Comparison of ENCODE assay signal across 23 cellular contexts in the genomic region with DNA sequence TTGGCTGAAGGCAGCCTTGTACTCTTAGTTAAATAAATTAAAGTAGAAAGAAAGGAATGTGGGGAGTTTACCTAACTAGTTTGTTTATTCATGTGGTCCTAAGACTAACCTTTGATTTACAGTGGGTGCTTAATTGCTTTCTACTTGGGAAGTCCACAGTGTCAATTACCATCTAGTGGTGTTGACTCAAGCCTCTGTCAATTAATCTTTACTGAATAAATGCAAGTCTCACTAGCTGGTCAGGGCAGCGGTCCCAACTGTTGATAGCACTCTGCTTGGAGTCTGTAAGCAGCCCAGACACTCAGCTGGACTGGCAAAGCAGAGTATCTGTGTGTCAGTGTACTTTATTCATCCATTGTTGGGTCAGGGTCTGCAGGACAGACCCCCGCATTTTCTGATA. TPM values are rescaled to one million over a fixed set of nuclear protein-coding genes. Genes with fewer than 3 reads are reported as not detected.
DNase-seq lines count a peak whose midpoint lies in the region; ATAC-seq, FAIRE-seq and TF ChIP-seq lines count a peak whose summit lies in the region.
"Had no signal": no experiment of that assay in that cellular context is flagged by ENCODE, and none has a peak within 500 bp of the region (broad histone marks: within the 10 kb centered on the region; RNA-seq: fewer than 3 reads in every experiment).

No MANE protein-coding gene starts in this region.

- H3K4me1 ChIP-seq in HepG2 (ENCODE audit: insufficient read depth, low read length) (no peaks in the 10 kb centered on the region), right lobe of liver (no peaks in the 10 kb centered on the region), K562 (replicated peaks in 1 of 2; ENCODE audit: control insufficient read depth in 2 of 2, insufficient read depth in 2 of 2, low read length in 2 of 2) (no peaks in the 10 kb centered on the region), liver (ENCODE audit: control insufficient read depth in 4 of 4, insufficient read depth in 4 of 4, low read length in 3 of 4) (no peaks in the 10 kb centered on the region)
- H3K4me1 ChIP-seq: A549; BLaER1 treated with 17β-estradiol and CSF1 and Interleukin-3, amounts not matched to agents 10 nM and 100 nM; Caco-2 had no signal

- ATAC-seq in HepG2 (no peak), right lobe of liver (no peak), K562 (no peak), HG03095 (IDR thresholded peaks at IDR 0.05; ENCODE audit: unreplicated experiment) (no peak)
- ATAC-seq: A549; CD8-positive, alpha-beta T cell had no signal

- intact Hi-C loops in HepG2 (cut with micrococcal nuclease; ENCODE audit: unreplicated experiment), result no loop called here
- intact Hi-C loops in right lobe of liver (cut with DNase I), result no loop called here
- intact Hi-C loops in K562 (cut with micrococcal nuclease), result no loop called here
- intact Hi-C loops in activated T-helper 2 cell treated with anti-CD3 and anti-CD28 coated beads, Interferon-gamma antibody, Interleukin-2, Interleukin-4, amounts not matched to agents 10 μg/mL and 5 μg/mL and 100 μg/mL, durations not matched to agents 14 hours and 24 hours and 36 hours (cut with micrococcal nuclease), result no loop called here

- H3K4me3 Mint-ChIP-seq in activated T-helper 2 cell treated with anti-CD3 and anti-CD28 coated beads, Interferon-gamma antibody, Interleukin-2, Interleukin-4, amounts not matched to agents 10 μg/mL and 5 μg/mL and 100 μg/mL, durations not matched to agents 14 hours and 24 hours and 36 hours (ENCODE audit: low read depth), result no peak overlapping the region
- H3K4me3 Mint-ChIP-seq: B cell; CD4-positive, alpha-beta T cell; CD8-positive, alpha-beta T cell had no signal

- TF ChIP-seq POLR2A in HepG2 (IDR thresholded peaks at IDR 0.05; ENCODE audit: insufficient read depth in 1 of 2, low read depth in 2 of 2, low read length in 2 of 2), result no peak
- TF ChIP-seq POLR2A in right lobe of liver (IDR thresholded peaks at IDR 0.05), result no peak
- TF ChIP-seq POLR2A in K562 (conservative IDR thresholded peaks at IDR 0.05), result no peak

- no peaks in the 10 kb centered on the region for H3K4me1 Mint-ChIP-seq in activated T-helper 2 cell treated with anti-CD3 and anti-CD28 coated beads, Interferon-gamma antibody, Interleukin-2, Interleukin-4, amounts not matched to agents 10 μg/mL and 5 μg/mL and 100 μg/mL, durations not matched to agents 14 hours and 24 hours and 36 hours (ENCODE audit: low read depth)
- H3K4me1 Mint-ChIP-seq: B cell had no signal

- no peak overlapping the region for H3K9ac ChIP-seq in HepG2 (ENCODE audit: insufficient read depth, low read depth, low read length)
- H3K9ac ChIP-seq in K562 (ENCODE audit: insufficient read depth in 1 of 2, low read depth in 2 of 2, low read length in 2 of 2), result no peak overlapping the region
- no peak overlapping the region for H3K9ac ChIP-seq in liver (ENCODE audit: low read depth in 1 of 2, low read length in 2 of 2)
- H3K9ac ChIP-seq: BLaER1 treated with 17β-estradiol and CSF1 and Interleukin-3, amounts not matched to agents 10 nM and 100 nM had no signal

- POLR2A ChIA-PET in HepG2 (lab: Yijun Ruan, JAX), result no interaction called here
- POLR2A ChIA-PET in K562 (lab: Yijun Ruan, JAX), result interaction anchor here (0.6 kb wide), 1 partner anchor 22 kb away, joined by 3 read pairs; a partner anchor contains a TSS

- H3K27me3 Mint-ChIP-seq in activated T-helper 2 cell treated with anti-CD3 and anti-CD28 coated beads, Interferon-gamma antibody, Interleukin-2, Interleukin-4, amounts not matched to agents 10 μg/mL and 5 μg/mL and 100 μg/mL, durations not matched to agents 14 hours and 24 hours and 36 hours (ENCODE audit: low read depth), result no peaks in the 10 kb centered on the region
- H3K27me3 Mint-ChIP-seq: B cell; CD4-positive, alpha-beta T cell had no signal

- H3K27me3 ChIP-seq in HepG2 (ENCODE audit: control insufficient read depth in 1 of 2, insufficient read depth in 2 of 2, low read length in 2 of 2) (no peaks in the 10 kb centered on the region), right lobe of liver (no peaks in the 10 kb centered on the region), K562 (ENCODE audit: control insufficient read depth in 2 of 2, insufficient read depth in 2 of 2, low read length in 2 of 2) (no peaks in the 10 kb centered on the region), liver (ENCODE audit: control insufficient read depth in 4 of 4, insufficient read depth in 4 of 4, low read length in 3 of 4) (no peaks in the 10 kb centered on the region)
- H3K27me3 ChIP-seq: BLaER1 treated with 17β-estradiol and CSF1 and Interleukin-3, amounts not matched to agents 10 nM and 100 nM had no signal

- H2AFZ ChIP-seq in HepG2 (ENCODE audit: low read length), result no peak overlapping the region
- H2AFZ ChIP-seq in K562 (ENCODE audit: low read depth, low read length), result no peak overlapping the region

- FAIRE-seq in HepG2 (lab: Jason Lieb, UNC) (no peak), K562 (lab: Jason Lieb, UNC) (no peak)
- FAIRE-seq: A549, D721Med, G401.6, GM12891, GM19239 had no signal

- in situ Hi-C loops in HepG2 (cut with HindIII; ENCODE audit: extremely low pct_ligation_motif_present, low pct_unique_long_range_greater_than_20kb), result no loop called here
- in situ Hi-C loops in K562 (cut with MboI), result no loop called here

- 95% methylated on average over 2 of the region's 2 CpGs for WGBS in HepG2 (ENCODE audit: low lambda C conversion rate)
- WGBS in right lobe of liver (ENCODE audit: insufficient coverage, low coverage, low lambda C conversion rate, missing lambda C conversion rate), result 100% methylated on average over 2 of the region's 2 CpGs
- WGBS in K562 (ENCODE audit: insufficient coverage, low coverage, missing lambda C conversion rate), result 21% methylated on average over 2 of the region's 2 CpGs
- 95% methylated on average over 2 of the region's 2 CpGs for WGBS in liver

- TF ChIP-seq EP300 in HepG2 (IDR thresholded peaks at IDR 0.05; ENCODE audit: low read depth in 2 of 2, low read length in 2 of 2) (no peak), HepG2 (CRISPR knock-in tag; IDR thresholded peaks at IDR 0.05; ENCODE audit: borderline replicate concordance) (no peak), K562 (IDR thresholded peaks at IDR 0.05; ENCODE audit: low read length) (no peak)

- BruUV-seq in HepG2 (replicated peaks; lab: Mats Ljungman, UMichigan), result no TSS peak
- no TSS peak for BruUV-seq in K562 (replicated peaks; lab: Mats Ljungman, UMichigan)

- no peak overlapping the region for H3K27ac Mint-ChIP-seq in activated T-helper 2 cell treated with anti-CD3 and anti-CD28 coated beads, Interferon-gamma antibody, Interleukin-2, Interleukin-4, amounts not matched to agents 10 μg/mL and 5 μg/mL and 100 μg/mL, durations not matched to agents 14 hours and 24 hours and 36 hours
- H3K27ac Mint-ChIP-seq: B cell; CD4-positive, alpha-beta T cell; CD8-positive, alpha-beta T cell had no signal

- H4K20me1 ChIP-seq in HepG2 (ENCODE audit: insufficient read depth, low read length) (no peaks in the 10 kb centered on the region), K562 (replicated peaks; ENCODE audit: control insufficient read depth, insufficient read depth, low read length) (no peaks in the 10 kb centered on the region)
- H4K20me1 ChIP-seq: BLaER1 treated with 17β-estradiol and CSF1 and Interleukin-3, amounts not matched to agents 10 nM and 100 nM had no signal

- peaks cover 27% of the 10 kb centered on the region for H3K36me3 Mint-ChIP-seq in activated T-helper 2 cell treated with anti-CD3 and anti-CD28 coated beads, Interferon-gamma antibody, Interleukin-2, Interleukin-4, amounts not matched to agents 10 μg/mL and 5 μg/mL and 100 μg/mL, durations not matched to agents 14 hours and 24 hours and 36 hours (ENCODE audit: low read depth)

- H3K9me1 ChIP-seq in K562 (ENCODE audit: control insufficient read depth, insufficient read depth, low read length), result no peaks in the 10 kb centered on the region

- CTCF ChIA-PET in HepG2 (lab: Yijun Ruan, JAX; ENCODE audit: low intra/inter-chr PET ratio, low total read pairs), result no interaction called here
- CTCF ChIA-PET in K562 (lab: Yijun Ruan, JAX; ENCODE audit: low intra/inter-chr PET ratio), result no interaction called here

- H3K79me2 ChIP-seq in HepG2 (ENCODE audit: insufficient read depth, low read length) (no peaks in the 10 kb centered on the region), K562 (ENCODE audit: control insufficient read depth, insufficient read depth, low read length) (no peaks in the 10 kb centered on the region)

- TF ChIP-seq CTCF in HepG2 (CRISPR knock-in tag; IDR thresholded peaks at IDR 0.05) (no peak), right lobe of liver (IDR thresholded peaks at IDR 0.05) (no peak), K562 (IDR thresholded peaks at IDR 0.05 in 2 of 3, conservative IDR thresholded peaks at IDR 0.05 in 1 of 3; ENCODE audit: insufficient read depth in 2 of 3, low read depth in 1 of 3, low read length in 3 of 3) (no peak), liver (IDR thresholded peaks at IDR 0.05; ENCODE audit: low read depth, low read length, missing input control) (no peak)

- no peaks in the 10 kb centered on the region; a peak in 1 of 5 replicates for H3K36me3 ChIP-seq in HepG2 (replicated peaks in 1 of 2; ENCODE audit: control insufficient read depth in 1 of 2, insufficient read depth in 2 of 2, low read length in 2 of 2)
- no peaks in the 10 kb centered on the region for H3K36me3 ChIP-seq in right lobe of liver
- H3K36me3 ChIP-seq in K562 (ENCODE audit: control insufficient read depth, insufficient read depth, low read length), result no peaks in the 10 kb centered on the region; the same call in 2 of the 3 replicates
- H3K36me3 ChIP-seq in liver (ENCODE audit: control insufficient read depth in 4 of 4, insufficient read depth in 3 of 4, low read depth in 1 of 4, low read length in 3 of 4), result peaks cover 0 to 20% (median 4%) of the 10 kb centered on the region in 4 donors

- H3K9me3 Mint-ChIP-seq in activated T-helper 2 cell treated with anti-CD3 and anti-CD28 coated beads, Interferon-gamma antibody, Interleukin-2, Interleukin-4, amounts not matched to agents 10 μg/mL and 5 μg/mL and 100 μg/mL, durations not matched to agents 14 hours and 24 hours and 36 hours, result peaks cover 72% of the 10 kb centered on the region

- peaks cover 90% of the 10 kb centered on the region for H3K9me3 ChIP-seq in HepG2 (ENCODE audit: low read length)
- peaks cover 0 to 33% (median 12%) of the 10 kb centered on the region in 4 donors for H3K9me3 ChIP-seq in right lobe of liver
- peaks cover 8% of the 10 kb centered on the region for H3K9me3 ChIP-seq in K562 (replicated peaks; ENCODE audit: control insufficient read depth, insufficient read depth, low read depth, low read length)
- peaks cover 51 to 65% (median 54%) of the 10 kb centered on the region in 4 donors for H3K9me3 ChIP-seq in liver (ENCODE audit: control insufficient read depth in 4 of 4, low read length in 3 of 4)

- DNase-seq in HepG2 (ENCODE audit: low spot score) (no peak), right lobe of liver (no peak), K562 (ENCODE audit: extremely low read depth in 1 of 4, low spot score in 3 of 4) (no peak), SW 1271 (lab: John Stamatoyannopoulos, UW) (no peak)
- DNase-seq in activated T-helper 2 cell treated with anti-CD3 and anti-CD28 coated beads, Interferon-gamma antibody, Interleukin-2, Interleukin-4, amounts not matched to agents 10 μg/mL and 5 μg/mL and 100 μg/mL, durations not matched to agents 14 hours and 24 hours and 36 hours (ENCODE audit: low spot score), result no peak
- DNase-seq: AML-193; Caco-2; Calu3; CD4-positive, alpha-beta T cell; CD8-positive, alpha-beta T cell; DMS79 treated with DMSO at 0.1 percent for 48 hours; GF-D8 had no signal

- no peak overlapping the region for H3K4me2 ChIP-seq in HepG2 (ENCODE audit: low read depth, low read length)
- no peak overlapping the region for H3K4me2 ChIP-seq in K562 (ENCODE audit: insufficient read depth, low read length)
- H3K4me2 ChIP-seq: A549; BLaER1 treated with 17β-estradiol and CSF1 and Interleukin-3, amounts not matched to agents 10 nM and 100 nM had no signal

- no peak overlapping the region for H3K4me3 ChIP-seq in HepG2 (replicated peaks in 1 of 3; ENCODE audit: insufficient read depth in 1 of 3, low read depth in 2 of 3, low read length in 3 of 3)
- H3K4me3 ChIP-seq in right lobe of liver, result no peak overlapping the region
- no peak overlapping the region for H3K4me3 ChIP-seq in K562
- H3K4me3 ChIP-seq in liver (ENCODE audit: low read depth in 1 of 3, low read length in 3 of 3), result peak overlapping the region in 2 of 3 donors; percentile 9 to 42
- H3K4me3 ChIP-seq: A549; BLaER1 treated with 17β-estradiol and CSF1 and Interleukin-3, amounts not matched to agents 10 nM and 100 nM had no signal

- TF ChIP-seq RAD21 in HepG2 (CRISPR knock-in tag; IDR thresholded peaks at IDR 0.05) (no peak), K562 (CRISPR knock-in tag; conservative IDR thresholded peaks at IDR 0.05 in 1 of 2, IDR thresholded peaks at IDR 0.05 in 1 of 2) (no peak), liver (IDR thresholded peaks at IDR 0.05) (no peak)

- no peak overlapping the region for H3K27ac ChIP-seq in HepG2 (ENCODE audit: extremely low read length, insufficient read depth, low read length)
- no peak overlapping the region for H3K27ac ChIP-seq in right lobe of liver
- no peak overlapping the region for H3K27ac ChIP-seq in K562 (ENCODE audit: extremely low read depth, low read depth, low read length)
- no peak overlapping the region for H3K27ac ChIP-seq in liver (ENCODE audit: low read depth in 1 of 2, low read length in 2 of 2)
- H3K27ac ChIP-seq: 22Rv1; A549; BLaER1 treated with 17β-estradiol and CSF1 and Interleukin-3, amounts not matched to agents 10 nM and 100 nM; C4-2B had no signal

RNA-seq across cellular contexts. Expression of a gene that starts 15.8 kb away (rescaled TPM):
- total RNA-seq in HepG2 (2016; rRNA removed; fragmentation: Illumina TruSeq; extraction: Trizol) (12.4 and 15.2 TPM in 2 replicates), right lobe of liver (1 to 10 TPM; 2.0 to 8.1 (median 5.4) TPM), K562 (2014; rRNA removed) (7.5 and 8.7 TPM in 2 replicates), K562 (2014; rRNA removed; fragmentation: Illumina TruSeq; extraction: Trizol) (11.2 and 11.9 TPM in 2 replicates), K562 (2015; rRNA removed; fragmentation: Illumina TruSeq; extraction: Trizol) (11.2 and 11.4 TPM in 2 replicates), K562 (2021) (13.8 and 15.5 TPM in 2 replicates), liver (1 to 10 TPM; 4.2 to 6.2 TPM)
- total RNA-seq in HepG2 (2016; cell fraction: cytosol; rRNA removed; fragmentation: Illumina TruSeq; extraction: Trizol; ENCODE audit: low read depth), result 11.3 and 12.6 TPM in 2 replicates
- total RNA-seq in HepG2 (2016; cell fraction: insoluble cytoplasmic fraction; rRNA removed; fragmentation: Illumina TruSeq; extraction: Trizol), result 12.5 and 16.2 TPM in 2 replicates
- total RNA-seq in HepG2 (2016; cell fraction: membrane; rRNA removed; fragmentation: Illumina TruSeq; extraction: Trizol), result 13.1 and 16.4 TPM in 2 replicates
- total RNA-seq in HepG2 (2016; cell fraction: nucleus; rRNA removed; fragmentation: Illumina TruSeq; extraction: Trizol), result 20.2 and 24.3 TPM in 2 replicates
- polyA plus RNA-seq in HepG2 (2011; rRNA removed) (18.7 and 20.1 TPM in 2 replicates), K562 (2011; rRNA removed) (17.7 and 21.9 TPM in 2 replicates), K562 (2014; fragmentation: Illumina TruSeq; extraction: Trizol) (11.2 and 11.7 TPM in 2 replicates), K562 (2014; fragmentation: Nextera tagmentation; extraction: Ambion mirVana) (10 to 100 TPM; 10.0 to 11.0 TPM), K562 (2014; rRNA removed) (13.0 and 14.7 TPM in 2 replicates), liver (1 to 10 TPM; 1.7 to 3.3 TPM)
- polyA plus RNA-seq in HepG2 (2011; cell fraction: cytosol; rRNA removed), result 6.4 and 7.9 TPM in 2 replicates
- polyA plus RNA-seq in HepG2 (2011; cell fraction: nucleus; rRNA removed), result 37.0 and 42.7 TPM in 2 replicates
- 15.6 and 20.3 TPM in 2 replicates for polyA plus RNA-seq in HepG2 (2012)
- polyA plus RNA-seq in HepG2 (2016; cell fraction: cytosol; fragmentation: Illumina TruSeq; extraction: Trizol; ENCODE audit: low read depth), result 6.2 and 6.8 TPM in 2 replicates
- polyA plus RNA-seq in HepG2 (2016; cell fraction: insoluble cytoplasmic fraction; fragmentation: Illumina TruSeq; extraction: Trizol; ENCODE audit: low read depth), result 9.1 and 9.6 TPM in 2 replicates
- 5.2 and 5.7 TPM in 2 replicates for polyA plus RNA-seq in HepG2 (2016; cell fraction: membrane; fragmentation: Illumina TruSeq; extraction: Trizol; ENCODE audit: low read depth)
- polyA plus RNA-seq in HepG2 (2016; cell fraction: nucleus; fragmentation: Illumina TruSeq; extraction: Trizol; ENCODE audit: insufficient read depth, low read depth), result 35.4 and 37.2 TPM in 2 replicates
- polyA minus RNA-seq in HepG2 (2011; rRNA and poly(A)+ RNA removed; ENCODE audit: low replicate concordance), result 6.8 and 15.4 TPM in 2 replicates
- polyA minus RNA-seq in HepG2 (2011; cell fraction: cytosol; rRNA and poly(A)+ RNA removed), result 7.7 and 8.4 TPM in 2 replicates
- polyA minus RNA-seq in HepG2 (2011; cell fraction: nucleus; rRNA and poly(A)+ RNA removed), result 50.2 and 59.9 TPM in 2 replicates
- 29.4 and 53.1 TPM in 2 replicates for total RNA-seq in K562 (2011; cell fraction: chromatin; rRNA removed; ENCODE audit: low replicate concordance)
- 26.8 and 30.5 TPM in 2 replicates for total RNA-seq in K562 (2011; cell fraction: nucleolus; rRNA removed)
- total RNA-seq in K562 (2011; cell fraction: nucleoplasm; rRNA removed), result 35.5 and 54.2 TPM in 2 replicates
- 6.3 and 9.8 TPM in 2 replicates for polyA plus RNA-seq in K562 (2011; cell fraction: cytosol; rRNA removed)
- polyA plus RNA-seq in K562 (2011; cell fraction: nucleus; rRNA removed), result 37.4 and 38.9 TPM in 2 replicates
- polyA plus RNA-seq in K562 (2012), result 9.6 and 13.4 TPM in 2 replicates
- 13.8 and 19.2 TPM in 2 replicates for polyA minus RNA-seq in K562 (2011; rRNA and poly(A)+ RNA removed)
- 7.1 and 7.4 TPM in 2 replicates for polyA minus RNA-seq in K562 (2011; cell fraction: cytosol; rRNA and poly(A)+ RNA removed)
- polyA minus RNA-seq in K562 (2011; cell fraction: nucleus; rRNA and poly(A)+ RNA removed), result 19.9 and 33.3 TPM in 2 replicates
- 9.8 and 10.4 TPM in 2 replicates for total RNA-seq in activated T-helper 2 cell treated with anti-CD3 and anti-CD28 coated beads, Interferon-gamma antibody, Interleukin-2, Interleukin-4, amounts not matched to agents 10 μg/mL and 5 μg/mL and 100 μg/mL, durations not matched to agents 14 hours and 24 hours and 36 hours

RNA-seq across cellular contexts. Expression of a gene that starts 21.8 kb away (rescaled TPM):
- 6.1 and 8.5 TPM in 2 replicates for total RNA-seq in HepG2 (2016; rRNA removed; fragmentation: Illumina TruSeq; extraction: Trizol)
- 1.1 and 1.4 TPM in 2 replicates for total RNA-seq in HepG2 (2016; cell fraction: cytosol; rRNA removed; fragmentation: Illumina TruSeq; extraction: Trizol; ENCODE audit: low read depth)
- 6.3 and 8.1 TPM in 2 replicates for total RNA-seq in HepG2 (2016; cell fraction: insoluble cytoplasmic fraction; rRNA removed; fragmentation: Illumina TruSeq; extraction: Trizol)
- 3.3 and 5.0 TPM in 2 replicates for total RNA-seq in HepG2 (2016; cell fraction: membrane; rRNA removed; fragmentation: Illumina TruSeq; extraction: Trizol)
- total RNA-seq in HepG2 (2016; cell fraction: nucleus; rRNA removed; fragmentation: Illumina TruSeq; extraction: Trizol), result 4.2 and 6.5 TPM in 2 replicates
- polyA plus RNA-seq in HepG2 (2011; rRNA removed), result 4.3 and 4.4 TPM in 2 replicates
- 3.1 and 4.6 TPM in 2 replicates for polyA plus RNA-seq in HepG2 (2011; cell fraction: cytosol; rRNA removed)
- polyA plus RNA-seq in HepG2 (2011; cell fraction: nucleus; rRNA removed), result 4.5 and 5.1 TPM in 2 replicates
- polyA plus RNA-seq in HepG2 (2012), result 3.2 and 4.0 TPM in 2 replicates
- 0.46 and 0.50 TPM in 2 replicates for polyA plus RNA-seq in HepG2 (2016; cell fraction: cytosol; fragmentation: Illumina TruSeq; extraction: Trizol; ENCODE audit: low read depth)
- polyA plus RNA-seq in HepG2 (2016; cell fraction: insoluble cytoplasmic fraction; fragmentation: Illumina TruSeq; extraction: Trizol; ENCODE audit: low read depth), result 4.7 and 5.7 TPM in 2 replicates
- polyA plus RNA-seq in HepG2 (2016; cell fraction: membrane; fragmentation: Illumina TruSeq; extraction: Trizol; ENCODE audit: low read depth), result 1.3 and 1.4 TPM in 2 replicates
- 6.8 and 8.0 TPM in 2 replicates for polyA plus RNA-seq in HepG2 (2016; cell fraction: nucleus; fragmentation: Illumina TruSeq; extraction: Trizol; ENCODE audit: insufficient read depth, low read depth)
- polyA minus RNA-seq in HepG2 (2011; rRNA and poly(A)+ RNA removed; ENCODE audit: low replicate concordance), result 6.3 and 6.9 TPM in 2 replicates
- 5.3 and 6.2 TPM in 2 replicates for polyA minus RNA-seq in HepG2 (2011; cell fraction: cytosol; rRNA and poly(A)+ RNA removed)
- polyA minus RNA-seq in HepG2 (2011; cell fraction: nucleus; rRNA and poly(A)+ RNA removed), result 7.1 and 7.7 TPM in 2 replicates
- 1 to 10 TPM; 1.1 to 2.0 (median 1.8) TPM for total RNA-seq in right lobe of liver
- total RNA-seq in K562 (2011; cell fraction: chromatin; rRNA removed; ENCODE audit: low replicate concordance), result 4.1 and 7.4 TPM in 2 replicates
- total RNA-seq in K562 (2011; cell fraction: nucleolus; rRNA removed), result 3.7 and 5.2 TPM in 2 replicates
- 4.3 and 4.4 TPM in 2 replicates for total RNA-seq in K562 (2011; cell fraction: nucleoplasm; rRNA removed)
- total RNA-seq in K562 (2014; rRNA removed), result 2.3 and 2.9 TPM in 2 replicates
- total RNA-seq in K562 (2014; rRNA removed; fragmentation: Illumina TruSeq; extraction: Trizol), result 3.2 and 3.9 TPM in 2 replicates
- 3.4 and 4.5 TPM in 2 replicates for total RNA-seq in K562 (2015; rRNA removed; fragmentation: Illumina TruSeq; extraction: Trizol)
- total RNA-seq in K562 (2021), result 2.2 and 2.5 TPM in 2 replicates
- polyA plus RNA-seq in K562 (2011; rRNA removed), result 3.6 and 3.9 TPM in 2 replicates
- polyA plus RNA-seq in K562 (2011; cell fraction: cytosol; rRNA removed), result 2.0 and 2.7 TPM in 2 replicates
- polyA plus RNA-seq in K562 (2011; cell fraction: nucleus; rRNA removed), result 2.9 and 3.7 TPM in 2 replicates
- 1.6 and 1.9 TPM in 2 replicates for polyA plus RNA-seq in K562 (2012)
- polyA plus RNA-seq in K562 (2014; fragmentation: Illumina TruSeq; extraction: Trizol), result 2.8 and 3.4 TPM in 2 replicates
- 1 to 10 TPM; 3.3 to 4.2 TPM for polyA plus RNA-seq in K562 (2014; fragmentation: Nextera tagmentation; extraction: Ambion mirVana)
- 1.6 and 2.0 TPM in 2 replicates for polyA plus RNA-seq in K562 (2014; rRNA removed)
- polyA minus RNA-seq in K562 (2011; rRNA and poly(A)+ RNA removed), result 6.2 and 8.0 TPM in 2 replicates
- 2.6 and 2.8 TPM in 2 replicates for polyA minus RNA-seq in K562 (2011; cell fraction: cytosol; rRNA and poly(A)+ RNA removed)
- polyA minus RNA-seq in K562 (2011; cell fraction: nucleus; rRNA and poly(A)+ RNA removed), result 2.7 and 3.1 TPM in 2 replicates
- total RNA-seq in liver, result 1 to 10 TPM; 2.5 to 3.0 TPM
- polyA plus RNA-seq in liver, result 1 to 10 TPM; 1.0 to 1.2 TPM
- total RNA-seq in activated T-helper 2 cell treated with anti-CD3 and anti-CD28 coated beads, Interferon-gamma antibody, Interleukin-2, Interleukin-4, amounts not matched to agents 10 μg/mL and 5 μg/mL and 100 μg/mL, durations not matched to agents 14 hours and 24 hours and 36 hours, result 3.3 and 3.6 TPM in 2 replicates

RNA-seq across cellular contexts. Expression of a gene that starts 22.2 kb away (rescaled TPM):
- total RNA-seq in HepG2 (2016; rRNA removed; fragmentation: Illumina TruSeq; extraction: Trizol) (98.8 and 102 TPM in 2 replicates), right lobe of liver (10 to 100 TPM; 36.1 to 52.1 (median 47.9) TPM), K562 (2014; rRNA removed) (147 and 148 TPM in 2 replicates), K562 (2014; rRNA removed; fragmentation: Illumina TruSeq; extraction: Trizol) (110 and 115 TPM in 2 replicates), K562 (2015; rRNA removed; fragmentation: Illumina TruSeq; extraction: Trizol) (121 and 129 TPM in 2 replicates), K562 (2021) (90.7 and 92.1 TPM in 2 replicates), liver (10 to 100 TPM; 21.7 to 64.0 TPM)
- 53.7 and 54.0 TPM in 2 replicates for total RNA-seq in HepG2 (2016; cell fraction: cytosol; rRNA removed; fragmentation: Illumina TruSeq; extraction: Trizol; ENCODE audit: low read depth)
- 99.9 and 104 TPM in 2 replicates for total RNA-seq in HepG2 (2016; cell fraction: insoluble cytoplasmic fraction; rRNA removed; fragmentation: Illumina TruSeq; extraction: Trizol)
- total RNA-seq in HepG2 (2016; cell fraction: membrane; rRNA removed; fragmentation: Illumina TruSeq; extraction: Trizol), result 68.2 and 74.9 TPM in 2 replicates
- total RNA-seq in HepG2 (2016; cell fraction: nucleus; rRNA removed; fragmentation: Illumina TruSeq; extraction: Trizol), result 65.4 and 78.9 TPM in 2 replicates
- polyA plus RNA-seq in HepG2 (2011; rRNA removed) (125 and 134 TPM in 2 replicates), K562 (2011; rRNA removed) (87.7 and 115 TPM in 2 replicates), K562 (2014; fragmentation: Illumina TruSeq; extraction: Trizol) (113 and 150 TPM in 2 replicates), K562 (2014; fragmentation: Nextera tagmentation; extraction: Ambion mirVana) (100 to 1,000 TPM in 1 of 2 experiments, 10 to 100 TPM in 1; 85.0 to 118 TPM), K562 (2014; rRNA removed) (162 and 170 TPM in 2 replicates), liver (10 to 100 TPM; 50.0 to 72.9 TPM)
- 80.7 and 93.0 TPM in 2 replicates for polyA plus RNA-seq in HepG2 (2011; cell fraction: cytosol; rRNA removed)
- polyA plus RNA-seq in HepG2 (2011; cell fraction: nucleus; rRNA removed), result 151 and 160 TPM in 2 replicates
- polyA plus RNA-seq in HepG2 (2012), result 83.3 and 86.4 TPM in 2 replicates
- polyA plus RNA-seq in HepG2 (2016; cell fraction: cytosol; fragmentation: Illumina TruSeq; extraction: Trizol; ENCODE audit: low read depth), result 52.6 and 54.6 TPM in 2 replicates
- 116 and 119 TPM in 2 replicates for polyA plus RNA-seq in HepG2 (2016; cell fraction: insoluble cytoplasmic fraction; fragmentation: Illumina TruSeq; extraction: Trizol; ENCODE audit: low read depth)
- 57.0 and 60.0 TPM in 2 replicates for polyA plus RNA-seq in HepG2 (2016; cell fraction: membrane; fragmentation: Illumina TruSeq; extraction: Trizol; ENCODE audit: low read depth)
- polyA plus RNA-seq in HepG2 (2016; cell fraction: nucleus; fragmentation: Illumina TruSeq; extraction: Trizol; ENCODE audit: insufficient read depth, low read depth), result 139 and 145 TPM in 2 replicates
- polyA minus RNA-seq in HepG2 (2011; rRNA and poly(A)+ RNA removed; ENCODE audit: low replicate concordance), result 73.5 and 104 TPM in 2 replicates
- 43.8 and 44.2 TPM in 2 replicates for polyA minus RNA-seq in HepG2 (2011; cell fraction: cytosol; rRNA and poly(A)+ RNA removed)
- polyA minus RNA-seq in HepG2 (2011; cell fraction: nucleus; rRNA and poly(A)+ RNA removed), result 103 and 105 TPM in 2 replicates
- total RNA-seq in K562 (2011; cell fraction: chromatin; rRNA removed; ENCODE audit: low replicate concordance), result 66.4 and 131 TPM in 2 replicates
- 51.5 and 69.3 TPM in 2 replicates for total RNA-seq in K562 (2011; cell fraction: nucleolus; rRNA removed)
- total RNA-seq in K562 (2011; cell fraction: nucleoplasm; rRNA removed), result 82.0 and 106 TPM in 2 replicates
- 69.2 and 80.0 TPM in 2 replicates for polyA plus RNA-seq in K562 (2011; cell fraction: cytosol; rRNA removed)
- 109 and 150 TPM in 2 replicates for polyA plus RNA-seq in K562 (2011; cell fraction: nucleus; rRNA removed)
- 70.1 and 91.3 TPM in 2 replicates for polyA plus RNA-seq in K562 (2012)
- 71.8 and 80.3 TPM in 2 replicates for polyA minus RNA-seq in K562 (2011; rRNA and poly(A)+ RNA removed)
- polyA minus RNA-seq in K562 (2011; cell fraction: cytosol; rRNA and poly(A)+ RNA removed), result 32.1 and 35.6 TPM in 2 replicates
- polyA minus RNA-seq in K562 (2011; cell fraction: nucleus; rRNA and poly(A)+ RNA removed), result 47.5 and 52.8 TPM in 2 replicates
- total RNA-seq in activated T-helper 2 cell treated with anti-CD3 and anti-CD28 coated beads, Interferon-gamma antibody, Interleukin-2, Interleukin-4, amounts not matched to agents 10 μg/mL and 5 μg/mL and 100 μg/mL, durations not matched to agents 14 hours and 24 hours and 36 hours, result 90.7 and 92.4 TPM in 2 replicates

Comparison
In these comparisons a context has a peak if more than half of its experiments do, and no peak if none do; other contexts are left out.
1. H3K4me3 ChIP-seq: peak in liver (2 of 3); none in HepG2 (0 of 3), right lobe of liver (0 of 3) and K562 (single experiment).